10 cellular contexts compared by ENCODE assay signal in genomic region chr12:124564232-124564958, GRCh38. TPM values are rescaled to one million over a fixed set of nuclear protein-coding genes. Genes with fewer than 3 reads are reported as not detected.
DNase-seq lines count a peak whose midpoint lies in the region; ATAC-seq and TF ChIP-seq lines count a peak whose summit lies in the region.
"Had no signal": no experiment of that assay in that cellular context is flagged by ENCODE, and none has a peak within 500 bp of the region (broad histone marks: within the 10 kb centered on the region; RNA-seq: fewer than 3 reads in every experiment).

No MANE protein-coding gene starts in this region.

- H3K4me3 ChIP-seq in fibroblast of the aortic adventitia (ENCODE audit: low read depth, low read length) (peak overlapping the region; percentile 25), gastrocnemius medialis (no peak overlapping the region)
- no peak overlapping the region for H3K4me3 ChIP-seq in CD8-positive, alpha-beta memory T cell (ENCODE audit: low read length)

- H3K4me1 Mint-ChIP-seq in CD8-positive, alpha-beta memory T cell, result peaks cover 35 to 71% (median 44%) of the 10 kb centered on the region in 3 donors

- TF ChIP-seq POLR2A in gastrocnemius medialis (IDR thresholded peaks at IDR 0.05), result no peak

- H3K36me3 Mint-ChIP-seq in CD8-positive, alpha-beta memory T cell, result peaks cover 0 to 3% (median 2%) of the 10 kb centered on the region in 3 donors

- ATAC-seq in gastrocnemius medialis (no peak), HG02884 (IDR thresholded peaks at IDR 0.05; ENCODE audit: unreplicated experiment) (no peak)

- POLR2A ChIA-PET in CD8-positive, alpha-beta memory T cell (lab: Charles Lee), result no interaction called here

- peak overlapping the region; percentile 4 to 98 (median 26) for H3K27ac ChIP-seq in gastrocnemius medialis
- no peak overlapping the region for H3K27ac ChIP-seq in CD8-positive, alpha-beta memory T cell (ENCODE audit: low read depth, low read length)

- intact Hi-C loops in gastrocnemius medialis (cut with DNase I; ENCODE audit: low total_unique reads), result no loop called here

- H3K27me3 Mint-ChIP-seq in CD8-positive, alpha-beta memory T cell, result no peaks in the 10 kb centered on the region

- H3K36me3 ChIP-seq in gastrocnemius medialis, result no peaks in the 10 kb centered on the region
- H3K36me3 ChIP-seq in CD8-positive, alpha-beta memory T cell (ENCODE audit: insufficient read depth, low read length), result no peaks in the 10 kb centered on the region

- peak overlapping the region in 3 of 7 donors; percentile 5 to 76 (median 31) for H3K4me3 Mint-ChIP-seq in CD8-positive, alpha-beta memory T cell

- H3K4me1 ChIP-seq in gastrocnemius medialis, result peaks cover 42 to 60% of the 10 kb centered on the region in 2 donors
- peaks cover 24% of the 10 kb centered on the region for H3K4me1 ChIP-seq in CD8-positive, alpha-beta memory T cell (ENCODE audit: insufficient read depth, low read length)

- in situ Hi-C loops in gastrocnemius medialis (cut with MboI; ENCODE audit: low sequenced_read_pairs in 4 of 4), result no loop called here

- no peaks in the 10 kb centered on the region for H3K9me3 ChIP-seq in gastrocnemius medialis
- no peaks in the 10 kb centered on the region for H3K9me3 ChIP-seq in CD8-positive, alpha-beta memory T cell (ENCODE audit: low read length)

- TF ChIP-seq CTCF in GM10266 (IDR thresholded peaks at IDR 0.05; ENCODE audit: control insufficient read depth, insufficient read depth, low read depth, missing control alignments) (no peak), fibroblast of the aortic adventitia (IDR thresholded peaks at IDR 0.05; ENCODE audit: insufficient read depth, low read length) (no peak), gastrocnemius medialis (IDR thresholded peaks at IDR 0.05 in 4 of 5, conservative IDR thresholded peaks at IDR 0.05 in 1 of 5) (no peak)

- H3K9me3 Mint-ChIP-seq in CD8-positive, alpha-beta memory T cell, result no peaks in the 10 kb centered on the region

- CTCF ChIA-PET in CD8-positive, alpha-beta memory T cell (lab: Charles Lee), result no interaction called here

- H3K27ac Mint-ChIP-seq in CD8-positive, alpha-beta memory T cell, result peak overlapping the region in 1 of 8 donors; percentile 11

- DNase-seq in GM10266 (ENCODE audit: extremely low spot score) (peak; percentile 61), NCI-H69 (lab: John Stamatoyannopoulos, UW) (peak; percentile 58), fibroblast of the aortic adventitia (ENCODE audit: low read depth) (no peak), gastrocnemius medialis (no peak), mesenteric fat pad (ENCODE audit: low spot score) (no peak), HK-2 (ENCODE audit: unreplicated experiment) (no peak)
- no peak for DNase-seq in CD8-positive, alpha-beta memory T cell
- DNase-seq: OCI-M1, small intestine had no signal

- H3K27me3 ChIP-seq in gastrocnemius medialis, result no peaks in the 10 kb centered on the region
- H3K27me3 ChIP-seq in CD8-positive, alpha-beta memory T cell (ENCODE audit: insufficient read depth, low read length, poor library complexity, severe bottlenecking), result no peaks in the 10 kb centered on the region

RNA-seq across cellular contexts. Expression of gene NCOR2, which starts 3.0 kb away (rescaled TPM):
- total RNA-seq in fibroblast of the aortic adventitia (ENCODE audit: low replicate concordance), result 58.5 and 63.5 TPM in 2 replicates
- 100 to 1,000 TPM in 2 of 4 donors, 10 to 100 TPM in 2; 37.7 to 123 (median 105) TPM for total RNA-seq in gastrocnemius medialis
- 10 to 100 TPM; 96.6 to 97.4 TPM for total RNA-seq in CD8-positive, alpha-beta memory T cell
- polyA plus RNA-seq in CD8-positive, alpha-beta memory T cell, result 16.7 TPM
- 248 TPM for total RNA-seq in mesenteric fat pad

Comparison
In these comparisons a context has a peak if more than half of its experiments do, and no peak if none do; other contexts are left out.
1. DNase-seq: peak in GM10266 (single experiment) and NCI-H69 (single experiment); none in fibroblast of the aortic adventitia (single experiment), gastrocnemius medialis (0 of 2), CD8-positive, alpha-beta memory T cell (0 of 5), mesenteric fat pad (single experiment) and HK-2 (single experiment).